ENCODE assay signal across 8 cellular contexts in the genomic region with DNA sequence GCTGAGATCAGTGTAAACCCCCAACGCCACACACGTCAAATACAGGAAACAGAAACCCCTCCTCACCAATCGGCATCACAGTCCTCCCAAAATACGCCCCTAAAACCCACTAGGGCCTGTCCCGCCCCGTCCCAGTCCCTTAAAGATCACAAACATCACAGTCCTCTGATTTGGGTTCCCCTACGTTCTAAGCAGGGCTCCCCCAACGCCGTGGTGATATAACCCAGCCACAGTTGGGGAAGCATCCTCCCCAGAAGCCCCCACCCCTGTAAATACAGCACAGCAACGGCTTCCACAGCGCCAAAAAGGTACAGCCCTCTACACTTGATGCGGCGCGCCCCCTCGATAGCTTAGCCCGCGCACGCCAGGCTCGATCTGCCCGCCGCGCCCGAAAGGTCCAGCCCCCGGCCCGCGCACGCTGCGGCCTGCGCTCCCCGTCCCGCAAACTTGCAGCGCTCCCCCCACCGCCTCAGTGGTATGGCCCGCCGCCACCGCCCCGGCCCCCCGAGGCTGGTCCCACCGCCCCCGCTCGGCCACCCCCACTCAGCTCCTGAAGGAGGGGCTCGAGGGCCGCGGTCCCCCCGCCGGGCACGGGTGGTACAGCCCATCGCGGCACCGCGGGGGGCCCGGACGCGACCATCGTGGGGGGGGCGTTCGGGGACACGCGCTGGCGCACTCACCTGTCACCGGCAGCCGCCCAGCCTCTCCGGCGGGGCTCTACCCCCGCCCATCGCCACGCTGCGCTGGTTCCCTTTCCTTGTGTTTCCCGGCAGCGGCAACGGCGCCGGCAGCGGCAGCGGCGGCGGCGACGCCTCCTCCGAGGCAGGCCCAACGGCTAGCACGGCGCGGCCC. TPM values are rescaled to one million over a fixed set of nuclear protein-coding genes. Genes with fewer than 3 reads are reported as not detected.
DNase-seq lines count a peak whose midpoint lies in the region; ATAC-seq, FAIRE-seq and TF ChIP-seq lines count a peak whose summit lies in the region.

AKT2 (minus strand) TSS at position 845 of the 852 bp plus-strand sequence. CDS start 20,078 bp downstream, outside the sequence.

- H3K4me3 ChIP-seq in BJ (ENCODE audit: low read depth, low read length) (peak within 1 kb of the TSS; percentile 76), ovary (peak within 1 kb of the TSS; percentile 97), thymus (ENCODE audit: low read length) (peak within 1 kb of the TSS; percentile 76)

- 0 out of 2 replicates have a peak, but pooled peaks cover 2% of the 10 kb centered on the region for H3K36me3 ChIP-seq in BJ (ENCODE audit: control insufficient read depth, insufficient read depth, low read length)
- H3K36me3 ChIP-seq in ovary: no peaks in the 10 kb centered on the region
- H3K36me3 ChIP-seq in thymus (ENCODE audit: control insufficient read depth, insufficient read depth): peaks cover 8% of the 10 kb centered on the region

- TF ChIP-seq EP300 in ovary (IDR thresholded peaks at IDR 0.05): no peak

- POLR2A ChIA-PET in BJ (lab: Charles Lee): interaction anchor here (1.2 kb wide), 1 partner anchor 11 kb away, joined by 4 read pairs; no protein-coding TSS in a partner anchor
- POLR2A ChIA-PET in RWPE1 (lab: Yijun Ruan, JAX; ENCODE audit: low non-redundant PET): no interaction called here

- FAIRE-seq in GM19239 (lab: Jason Lieb, UNC): peak; percentile 86

- no peaks in the 10 kb centered on the region for H3K9me3 ChIP-seq in ovary
- H3K9me3 ChIP-seq in thymus (ENCODE audit: control insufficient read depth): no peaks in the 10 kb centered on the region

- intact Hi-C loops in ovary (cut with DNase I): no loop called here

- ATAC-seq in HG03439 (IDR thresholded peaks at IDR 0.05; ENCODE audit: unreplicated experiment): peak; percentile 28

- TF ChIP-seq CTCF in BJ (IDR thresholded peaks at IDR 0.05; ENCODE audit: insufficient read depth, low read depth, low read length) (no peak), RWPE1 (conservative IDR thresholded peaks at IDR 0.05; ENCODE audit: low read depth) (no peak), ovary (IDR thresholded peaks at IDR 0.05) (peak in 1 of 3 donors; percentile 21)

- CTCF ChIA-PET in BJ (lab: Yijun Ruan, JAX) (interaction anchor here (0.5 to 1.5 kb wide), 2 partner anchors 21 to 25 kb away, joined by 3 to 4 read pairs; no protein-coding TSS in a partner anchor), RWPE1 (lab: Yijun Ruan, JAX) (interaction anchor here (0.8 kb wide), 1 partner anchor 20 kb away, joined by 3 read pairs; no protein-coding TSS in a partner anchor)

- H3K27ac ChIP-seq in RWPE1 (peak within 1 kb of the TSS; percentile 89), ovary (peak within 1 kb of the TSS; percentile 89 to 94), thymus (ENCODE audit: low read depth) (peak within 1 kb of the TSS; percentile 99)

- peak; percentile 50 for TF ChIP-seq POLR2A in ovary (IDR thresholded peaks at IDR 0.05)

- H3K27me3 ChIP-seq in BJ (ENCODE audit: control insufficient read depth, insufficient read depth, low read length) (no peaks in the 10 kb centered on the region), ovary (no peaks in the 10 kb centered on the region), thymus (ENCODE audit: control insufficient read depth, insufficient read depth) (no peaks in the 10 kb centered on the region)

- H3K4me1 ChIP-seq in ovary (ENCODE audit: insufficient read depth): peaks cover 36% of the 10 kb centered on the region
- H3K4me1 ChIP-seq in thymus (ENCODE audit: control insufficient read depth, insufficient read depth, low read length): peaks cover 16% of the 10 kb centered on the region

- DNase-seq in BJ (ENCODE audit: low read depth) (no peak), GM19239 (ENCODE audit: insufficient read length, low spot score) (no peak), RWPE1 (ENCODE audit: low spot score) (no peak), globus pallidus (ENCODE audit: low spot score) (peak; percentile 58), ovary (peak; percentile 78 to 89 (median 88))
- peak; percentile 67 for DNase-seq in activated gamma-delta T cell treated with anti-CD3 and anti-CD28 coated beads, Interleukin-2, amount 50 U/mL, for 16 hours (ENCODE audit: low read depth)

- WGBS in ovary, 3 donors: 1% methylated on average over 20 to 84 of the region's 84 CpGs
- under 1% methylated on average over 83 of the region's 84 CpGs for WGBS in thymus

RNA-seq across cellular contexts. Expression of gene AKT2, which starts in this region (rescaled TPM):
- 113 and 162 TPM in 2 replicates for polyA plus RNA-seq in BJ (2011; rRNA removed)
- 96.1 and 154 TPM in 2 replicates for polyA minus RNA-seq in BJ (2011; rRNA and poly(A)+ RNA removed)
- 100 to 1,000 TPM in 5 of 7 donors, 10 to 100 TPM in 2; 78.4 to 160 (median 141) TPM for total RNA-seq in ovary
- 10 to 100 TPM; 81.2 to 82.0 TPM for polyA plus RNA-seq in ovary
- 110 TPM for polyA plus RNA-seq in thymus

Comparison
In these comparisons a context has a peak if more than half of its experiments do, and no peak if none do; other contexts are left out.
1. DNase-seq: peak in activated gamma-delta T cell treated with anti-CD3 and anti-CD28 coated beads, Interleukin-2, amount 50 U/mL, for 16 hours (single experiment), globus pallidus (single experiment) and ovary (5 of 5); none in BJ (single experiment), GM19239 (single experiment) and RWPE1 (single experiment).
2. Peak in every context shown above with its lines, with median percentiles within 50 percentile points of each other: H3K4me3 ChIP-seq and H3K27ac ChIP-seq.